33 cellular contexts compared by ENCODE assay signal in the genomic region with DNA sequence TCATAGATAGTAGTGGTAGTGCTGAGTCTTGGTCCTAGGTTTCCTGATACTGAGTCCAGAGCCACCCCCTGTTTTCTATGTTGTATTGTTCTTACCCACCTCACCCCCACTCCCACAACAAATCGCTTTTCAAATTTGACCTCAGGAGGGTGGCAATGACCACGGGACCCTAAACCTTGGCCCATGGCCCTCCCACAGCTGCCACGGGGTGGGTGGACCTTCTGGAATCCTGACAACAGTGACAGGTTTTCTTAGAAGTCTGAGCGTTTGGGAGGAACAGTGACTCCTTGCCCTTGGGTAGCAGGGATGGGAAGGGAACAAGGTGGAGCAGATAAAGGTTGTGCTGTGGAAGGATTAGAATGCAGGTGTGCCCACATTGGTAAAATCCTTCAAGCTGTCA. TPM values are rescaled to one million over a fixed set of nuclear protein-coding genes. Genes with fewer than 3 reads are reported as not detected.
"Had no signal": no experiment of that assay in that cellular context is flagged by ENCODE, and none has a peak within 500 bp of the region (broad histone marks: within the 10 kb centered on the region; RNA-seq: fewer than 3 reads in every experiment).

No MANE protein-coding gene starts in this region.

- H3K4me3 ChIP-seq: esophagus muscularis mucosa, gastroesophageal sphincter, heart right ventricle had no signal

- H3K9me3 Mint-ChIP-seq: activated CD4-positive, alpha-beta memory T cell treated with anti-CD3 and anti-CD28 coated beads, Interleukin-2, amount 10 ng/mL, durations not matched to agents 7 days and 5 days; activated CD4-positive, alpha-beta T cell treated with anti-CD3 and anti-CD28 coated beads, Interleukin-2, amount 10 ng/mL, durations not matched to agents 7 days and 5 days; activated T-cell treated with anti-CD3 and anti-CD28 coated beads, Interleukin-2, amount 50 U/mL, for 4 hours; activated T-helper 17 cell treated with anti-CD3 and anti-CD28 coated beads, Interleukin-2, amount 50 U/mL, for 72 hours; central memory CD8-positive, alpha-beta T cell had no signal

- H3K4me1 Mint-ChIP-seq: activated CD4-positive, alpha-beta memory T cell treated with anti-CD3 and anti-CD28 coated beads, Interleukin-2, amount 10 ng/mL, durations not matched to agents 7 days and 5 days; activated CD4-positive, alpha-beta T cell treated with anti-CD3 and anti-CD28 coated beads for 36 hours; activated CD4-positive, alpha-beta T cell treated with anti-CD3 and anti-CD28 coated beads, Interleukin-2, amount 10 ng/mL, durations not matched to agents 7 days and 5 days; activated T-helper 17 cell treated with anti-CD3 and anti-CD28 coated beads, Interleukin-2, amount 50 U/mL, for 72 hours; central memory CD8-positive, alpha-beta T cell had no signal

- H3K27me3 Mint-ChIP-seq: activated CD4-positive, alpha-beta T cell treated with anti-CD3 and anti-CD28 coated beads, Interleukin-2, amount 10 ng/mL, durations not matched to agents 7 days and 5 days had no signal

- ATAC-seq: activated CD4-positive, alpha-beta T cell treated with anti-CD3 and anti-CD28 coated beads for 36 hours; activated T-cell treated with anti-CD3 and anti-CD28 coated beads, Interleukin-2, amount 50 U/mL, for 4 hours; activated T-helper 17 cell treated with anti-CD3 and anti-CD28 coated beads, Interleukin-2, amount 50 U/mL, for 72 hours; gastroesophageal sphincter; heart right ventricle had no signal

- H3K27ac ChIP-seq: brain microvascular endothelial cell, esophagus muscularis mucosa, gastroesophageal sphincter, heart right ventricle had no signal

- H3K4me1 ChIP-seq: esophagus muscularis mucosa, gastroesophageal sphincter, heart right ventricle had no signal

- H3K4me3 Mint-ChIP-seq: activated CD4-positive, alpha-beta memory T cell treated with anti-CD3 and anti-CD28 coated beads, Interleukin-2, amount 10 ng/mL, durations not matched to agents 7 days and 5 days; activated CD4-positive, alpha-beta T cell treated with anti-CD3 and anti-CD28 coated beads for 36 hours; activated CD4-positive, alpha-beta T cell treated with anti-CD3 and anti-CD28 coated beads, Interleukin-2, amount 10 ng/mL, durations not matched to agents 7 days and 5 days; activated naive CD8-positive, alpha-beta T cell; activated T-cell treated with anti-CD3 and anti-CD28 coated beads, Interleukin-2, amount 50 U/mL, for 4 hours; activated T-helper 17 cell treated with anti-CD3 and anti-CD28 coated beads, Interleukin-2, amount 50 U/mL, for 72 hours; central memory CD8-positive, alpha-beta T cell had no signal

- H3K36me3 Mint-ChIP-seq: activated naive CD8-positive, alpha-beta T cell had no signal

- H3K36me3 ChIP-seq: brain microvascular endothelial cell, esophagus muscularis mucosa, gastroesophageal sphincter, heart right ventricle had no signal

- DNase-seq: activated CD4-positive, alpha-beta memory T cell treated with anti-CD3 and anti-CD28 coated beads, Interleukin-2, amount 10 ng/mL, durations not matched to agents 7 days and 5 days; activated CD4-positive, alpha-beta T cell treated with anti-CD3 and anti-CD28 coated beads for 36 hours; activated CD4-positive, alpha-beta T cell treated with anti-CD3 and anti-CD28 coated beads, Interleukin-2, amount 10 ng/mL, durations not matched to agents 7 days and 5 days; activated CD4-positive, alpha-beta T cell treated with anti-CD3 and anti-CD28 coated beads, Interleukin-2, amount 50 U/mL, for 4 hours; activated CD4-positive, CD25-positive, alpha-beta regulatory T cell; activated CD4-positive, CD25-positive, alpha-beta regulatory T cell treated with anti-CD3 and anti-CD28 coated beads, Interleukin-2, amount 50 U/mL, for 72 hours; activated effector memory CD4-positive, alpha-beta T cell treated with Interleukin-2 at 50 U/mL for 16 hours; activated gamma-delta T cell treated with Interleukin-2 at 50 U/mL for 16 hours; activated naive CD4-positive, alpha-beta T cell treated with anti-CD3 and anti-CD28 coated beads, Interleukin-2, amount 50 U/mL, for 16 hours; activated naive CD4-positive, alpha-beta T cell treated with Interleukin-2 at 50 U/mL for 16 hours; activated T-cell treated with anti-CD3 and anti-CD28 coated beads, Interleukin-2, amount 50 U/mL, for 4 hours; amniotic stem cell; anterior cingulate cortex; brain microvascular endothelial cell; cortex of kidney; dermis blood vessel endothelial cell; effector CD8-positive, alpha-beta T cell; foreskin melanocyte; heart right ventricle; T-helper 2 cell had no signal

- H3K27ac Mint-ChIP-seq: activated CD4-positive, alpha-beta memory T cell treated with anti-CD3 and anti-CD28 coated beads, Interleukin-2, amount 10 ng/mL, durations not matched to agents 7 days and 5 days; activated CD4-positive, alpha-beta T cell treated with anti-CD3 and anti-CD28 coated beads for 36 hours; activated CD4-positive, alpha-beta T cell treated with anti-CD3 and anti-CD28 coated beads, Interleukin-2, amount 10 ng/mL, durations not matched to agents 7 days and 5 days; activated naive CD8-positive, alpha-beta T cell; activated T-helper 17 cell treated with anti-CD3 and anti-CD28 coated beads, Interleukin-2, amount 50 U/mL, for 72 hours had no signal

- H3K27me3 ChIP-seq: brain microvascular endothelial cell had no signal

- H3K9me3 ChIP-seq: esophagus muscularis mucosa, gastroesophageal sphincter, heart right ventricle had no signal

RNA-seq across cellular contexts. Expression of gene TGM3, which starts 36.9 kb away (rescaled TPM):
- total RNA-seq: activated CD4-positive, alpha-beta memory T cell treated with anti-CD3 and anti-CD28 coated beads, Interleukin-2, amount 10 ng/mL, durations not matched to agents 7 days and 5 days; activated CD4-positive, alpha-beta T cell treated with anti-CD3 and anti-CD28 coated beads for 36 hours; activated CD4-positive, alpha-beta T cell treated with anti-CD3 and anti-CD28 coated beads, Interleukin-2, amount 10 ng/mL, durations not matched to agents 7 days and 5 days; astrocyte; cardiac septum; dermis blood vessel endothelial cell; epithelial cell of proximal tubule; glomerular endothelial cell; heart right ventricle; T-helper 1 cell treated with Interleukin-12 subunit alpha and Interleukin-12 subunit beta and Interleukin-4 antibody, amounts not matched to agents 30 ng/mL and 1 ng/mL, for 36 hours had no signal

RNA-seq across cellular contexts. Expression of gene TGM6, which starts 48.0 kb away (rescaled TPM):
- total RNA-seq: activated CD4-positive, alpha-beta memory T cell treated with anti-CD3 and anti-CD28 coated beads, Interleukin-2, amount 10 ng/mL, durations not matched to agents 7 days and 5 days; activated CD4-positive, alpha-beta T cell treated with anti-CD3 and anti-CD28 coated beads for 36 hours; activated CD4-positive, alpha-beta T cell treated with anti-CD3 and anti-CD28 coated beads, Interleukin-2, amount 10 ng/mL, durations not matched to agents 7 days and 5 days; activated T-cell treated with anti-CD3 and anti-CD28 coated beads, Interleukin-2, amount 50 U/mL, for 4 hours; activated T-helper 17 cell treated with anti-CD3 and anti-CD28 coated beads, Interleukin-2, amount 50 U/mL, for 72 hours; astrocyte; bronchial epithelial cell; cardiac septum; cerebellum; dermis blood vessel endothelial cell; epithelial cell of proximal tubule; esophagus muscularis mucosa; gastroesophageal sphincter; glomerular endothelial cell; heart right ventricle; T-helper 1 cell treated with Interleukin-12 subunit alpha and Interleukin-12 subunit beta and Interleukin-4 antibody, amounts not matched to agents 30 ng/mL and 1 ng/mL, for 36 hours had no signal
- polyA plus RNA-seq: adipose tissue, heart right ventricle had no signal
